ENCODE assay signal across 8 cellular contexts in genomic region chr6:52227495-52227894, GRCh38. TPM values are rescaled to one million over a fixed set of nuclear protein-coding genes. Genes with fewer than 3 reads are reported as not detected.
DNase-seq lines count a peak whose midpoint lies in the region; ATAC-seq, FAIRE-seq and TF ChIP-seq lines count a peak whose summit lies in the region.

No MANE protein-coding gene starts in this region.

- H3K4me3 ChIP-seq in PC-3 (ENCODE audit: low read length), result no peak overlapping the region

- H3F3A ChIP-seq in PC-3 (ENCODE audit: low read length, unreplicated experiment), result no peaks in the 10 kb centered on the region

- no peak overlapping the region for H3K27ac Mint-ChIP-seq in activated T-cell treated with anti-CD3 and anti-CD28 coated beads, Interleukin-2, amount 50 U/mL, for 72 hours

- no peaks in the 10 kb centered on the region for H3K4me1 ChIP-seq in PC-3 (ENCODE audit: insufficient read depth, low read length)

- H3K9ac ChIP-seq in PC-3 (ENCODE audit: low read length), result no peak overlapping the region

- no peaks in the 10 kb centered on the region for H3K36me3 Mint-ChIP-seq in activated T-cell treated with anti-CD3 and anti-CD28 coated beads, Interleukin-2, amount 50 U/mL, for 72 hours (ENCODE audit: insufficient read depth in 2 of 2)

- intact Hi-C loops in PC-3 (cut with micrococcal nuclease), result no loop called here
- intact Hi-C loops in cardiac septum (cut with DNase I), result no loop called here

- H3K27me3 Mint-ChIP-seq in activated T-cell treated with anti-CD3 and anti-CD28 coated beads, Interleukin-2, amount 50 U/mL, for 72 hours (ENCODE audit: low read depth), result peaks cover 78% of the 10 kb centered on the region

- no peak overlapping the region for H3K4me2 ChIP-seq in PC-3 (ENCODE audit: low read length)

- FAIRE-seq in urothelium cell line (lab: Jason Lieb, UNC), result no peak

- H3K4me3 Mint-ChIP-seq in activated T-cell treated with anti-CD3 and anti-CD28 coated beads, Interleukin-2, amount 50 U/mL, for 72 hours, result peak overlapping the region in 1 of 2 donors; percentile 30

- H3K9me2 ChIP-seq in PC-3 (replicated peaks; ENCODE audit: low read length), result no peaks in the 10 kb centered on the region

- H3K9me3 Mint-ChIP-seq in activated T-cell treated with anti-CD3 and anti-CD28 coated beads, Interleukin-2, amount 50 U/mL, for 72 hours, result peaks cover 0 to 1% of the 10 kb centered on the region in 2 donors

- POLR2A ChIA-PET in PC-3 (lab: Charles Lee; ENCODE audit: unreplicated experiment), result no interaction called here

- no peaks in the 10 kb centered on the region for H4K20me1 ChIP-seq in PC-3 (ENCODE audit: low read length)

- TF ChIP-seq CTCF in PC-3 (conservative IDR thresholded peaks at IDR 0.05; ENCODE audit: low read depth, low read length), result no peak

- H3K36me3 ChIP-seq in PC-3 (ENCODE audit: low read depth, low read length), result no peaks in the 10 kb centered on the region

- CTCF ChIA-PET in PC-3 (lab: Charles Lee), result no interaction called here

- H3K79me2 ChIP-seq in PC-3 (ENCODE audit: low read length), result no peaks in the 10 kb centered on the region

- H3K27ac ChIP-seq in PC-3 (ENCODE audit: low read length), result no peak overlapping the region

- ATAC-seq in HG03097 (IDR thresholded peaks at IDR 0.05; ENCODE audit: low FRiP score, unreplicated experiment) (peak; percentile 99), PC-3 (no peak)
- peak; percentile 87 to 95 for ATAC-seq in activated T-cell treated with anti-CD3 and anti-CD28 coated beads, Interleukin-2, amount 50 U/mL, for 72 hours (replicated peaks in 1 of 2)

- BruUV-seq in PC-3 (replicated peaks; lab: Mats Ljungman, UMichigan), result no TSS peak

- DNase-seq in activated CD4-positive, alpha-beta T cell treated with anti-CD3 and anti-CD28 coated beads for 48 hours, result peak; percentile 86
- DNase-seq in activated CD4-positive, alpha-beta T cell treated with anti-CD3 and anti-CD28 coated beads, Interleukin-2, amount 50 U/mL, for 1 hour, result no peak
- DNase-seq in activated T-cell treated with anti-CD3 and anti-CD28 coated beads, Interleukin-2, amount 50 U/mL, for 72 hours, result peak; percentile 85 to 89
- peak; percentile 49 to 79 for DNase-seq in stimulated activated CD8-positive, alpha-beta memory T cell treated with anti-CD3 and anti-CD28 coated beads, Interleukin-7, amount 100 ng/mL, for 48 hours (ENCODE audit: extremely low read depth in 1 of 2, low read depth in 1 of 2)
- DNase-seq in PC-3 (no peak), urothelium cell line (ENCODE audit: low spot score) (no peak), cardiac septum (ENCODE audit: low spot score) (no peak)

- no peaks in the 10 kb centered on the region for H3K9me3 ChIP-seq in PC-3 (ENCODE audit: low read length)

- peaks cover 46% of the 10 kb centered on the region for H3K4me1 Mint-ChIP-seq in activated T-cell treated with anti-CD3 and anti-CD28 coated beads, Interleukin-2, amount 50 U/mL, for 72 hours (ENCODE audit: low read depth)

- no peak overlapping the region for H2AFZ ChIP-seq in PC-3 (ENCODE audit: low read length)

- peaks cover 22% of the 10 kb centered on the region; the same call in 1 of the 2 replicates for H3K27me3 ChIP-seq in PC-3 (ENCODE audit: low read length)

RNA-seq across cellular contexts. Expression of gene IL17F, which starts 16.8 kb away (rescaled TPM):
- total RNA-seq in activated T-cell treated with anti-CD3 and anti-CD28 coated beads, Interleukin-2, amount 50 U/mL, for 72 hours, result 10 to 100 TPM in 1 of 2 donors, under 1 TPM in 1; 0.50 to 12.3 TPM
- total RNA-seq in PC-3 (2014; rRNA removed) (not detected in 2 replicates), cardiac septum (not detected)

RNA-seq across cellular contexts. Expression of gene IL17A, which starts 41.3 kb away (rescaled TPM):
- 1 to 10 TPM in 1 of 2 donors, under 1 TPM in 1; 0.22 to 2.8 TPM for total RNA-seq in activated T-cell treated with anti-CD3 and anti-CD28 coated beads, Interleukin-2, amount 50 U/mL, for 72 hours
- total RNA-seq in PC-3 (2014; rRNA removed), result not detected in 2 replicates
- not detected for total RNA-seq in cardiac septum

RNA-seq across cellular contexts. Expression of gene MCM3, which starts 57.0 kb away (rescaled TPM):
- total RNA-seq in activated T-cell treated with anti-CD3 and anti-CD28 coated beads, Interleukin-2, amount 50 U/mL, for 72 hours, result 100 to 1,000 TPM; 184 to 238 TPM
- total RNA-seq in PC-3 (2014; rRNA removed) (201 and 203 TPM in 2 replicates), cardiac septum (21.0 TPM)

Comparison
In these comparisons a context has a peak if more than half of its experiments do, and no peak if none do; other contexts are left out.
1. DNase-seq: peak in activated CD4-positive, alpha-beta T cell treated with anti-CD3 and anti-CD28 coated beads for 48 hours (single experiment), activated T-cell treated with anti-CD3 and anti-CD28 coated beads, Interleukin-2, amount 50 U/mL, for 72 hours (2 of 2) and stimulated activated CD8-positive, alpha-beta memory T cell treated with anti-CD3 and anti-CD28 coated beads, Interleukin-7, amount 100 ng/mL, for 48 hours (2 of 2); none in activated CD4-positive, alpha-beta T cell treated with anti-CD3 and anti-CD28 coated beads, Interleukin-2, amount 50 U/mL, for 1 hour (single experiment), PC-3 (single experiment), urothelium cell line (single experiment) and cardiac septum (single experiment).